In the genomic region with DNA sequence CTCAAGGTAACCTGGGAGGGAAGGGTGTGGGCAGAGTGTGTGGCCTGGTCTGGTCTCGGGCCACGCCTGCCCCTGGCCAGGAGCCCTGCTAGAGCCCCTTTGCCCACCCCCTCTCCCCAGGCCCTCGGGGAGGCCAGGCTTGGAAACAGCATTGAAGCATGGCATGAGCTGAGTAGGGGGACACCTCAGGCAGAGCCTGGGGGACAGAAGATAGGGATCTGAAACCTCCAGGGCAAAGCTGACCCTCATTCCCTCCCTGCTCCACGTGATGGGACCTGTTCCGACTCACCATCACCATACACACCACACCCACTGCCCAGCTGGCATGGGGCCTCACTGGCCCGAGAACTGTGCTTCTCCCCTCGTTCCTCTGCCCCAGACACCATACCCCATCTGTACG, we compare ENCODE assay signal across 17 cellular contexts. TPM values are rescaled to one million over a fixed set of nuclear protein-coding genes. Genes with fewer than 3 reads are reported as not detected.
DNase-seq lines count a peak whose midpoint lies in the region; ATAC-seq and TF ChIP-seq lines count a peak whose summit lies in the region.
"Had no signal": no experiment of that assay in that cellular context is flagged by ENCODE, and none has a peak within 500 bp of the region (broad histone marks: within the 10 kb centered on the region; RNA-seq: fewer than 3 reads in every experiment).

No MANE protein-coding gene starts in this region.

- no peak overlapping the region for H3K23ac ChIP-seq in H9 (ENCODE audit: insufficient read length, low read depth, low read length)

- H4K5ac ChIP-seq in H9 (ENCODE audit: insufficient read length, low read depth, low read length): no peak overlapping the region

- BruUV-seq in A673 (replicated peaks; lab: Mats Ljungman, UMichigan): no TSS peak

- H3K18ac ChIP-seq in H9 (ENCODE audit: insufficient read length, low read depth, low read length): no peak overlapping the region

- H3K23me2 ChIP-seq in H9 (ENCODE audit: insufficient read length, low read depth, low read length, poor library complexity, severe bottlenecking): no peaks in the 10 kb centered on the region

- CTCF ChIA-PET in activated CD8-positive, alpha-beta T cell treated with anti-CD3 and anti-CD28 coated beads, Interleukin-2, amount 10 ng/mL, durations not matched to agents 7 days and 5 days (lab: Charles Lee): interaction anchor here (1.4 kb wide), 1 partner anchor 11 kb away, joined by 5 read pairs; the partner anchor contains the start of gene DCXR
- CTCF ChIA-PET in activated CD8-positive, alpha-beta T cell treated with anti-CD3 and anti-CD28 coated beads for 36 hours (lab: Charles Lee): interaction anchor here (0.9 kb wide), 1 partner anchor 12 kb away, joined by 3 read pairs; the partner anchor contains the start of gene DCXR
- CTCF ChIA-PET in A673 (lab: Charles Lee): no interaction called here

- no peak overlapping the region for H2BK15ac ChIP-seq in H9 (ENCODE audit: low read depth, low read length)

- H2AFZ ChIP-seq in H9 (ENCODE audit: low read length): no peak overlapping the region

- no peaks in the 10 kb centered on the region for H3K27me3 Mint-ChIP-seq in activated CD8-positive, alpha-beta T cell treated with anti-CD3 and anti-CD28 coated beads, Interleukin-2, amount 10 ng/mL, durations not matched to agents 7 days and 5 days (ENCODE audit: low read depth)
- H3K27me3 Mint-ChIP-seq in activated CD8-positive, alpha-beta T cell treated with anti-CD3 and anti-CD28 coated beads for 36 hours: no peaks in the 10 kb centered on the region
- H3K27me3 Mint-ChIP-seq in H9 (ENCODE audit: low read depth) (no peaks in the 10 kb centered on the region; the same call in 1 of the 2 replicates), chondrocyte (ENCODE audit: low read depth) (no peaks in the 10 kb centered on the region)

- H3K14ac ChIP-seq in H9 (ENCODE audit: insufficient read depth, low read length): no peak overlapping the region

- H3K4me3 Mint-ChIP-seq in activated CD8-positive, alpha-beta T cell treated with anti-CD3 and anti-CD28 coated beads, Interleukin-2, amount 10 ng/mL, durations not matched to agents 7 days and 5 days: no peak overlapping the region
- H3K4me3 Mint-ChIP-seq in activated CD8-positive, alpha-beta T cell treated with anti-CD3 and anti-CD28 coated beads for 36 hours: no peak overlapping the region
- H3K4me3 Mint-ChIP-seq in H9 (peak overlapping the region; percentile 10 to 53; a peak in 1 of 5 replicates), chondrocyte (ENCODE audit: unreplicated experiment) (peak overlapping the region; percentile 9)

- H3T11ph ChIP-seq in H9 (ENCODE audit: low read length): no peak overlapping the region

- H3K79me2 ChIP-seq in H9 (ENCODE audit: insufficient read depth, low read length): no peaks in the 10 kb centered on the region

- TF ChIP-seq POLR2A in spleen (IDR thresholded peaks at IDR 0.05): no peak

- H3K4me1 Mint-ChIP-seq in activated CD8-positive, alpha-beta T cell treated with anti-CD3 and anti-CD28 coated beads, Interleukin-2, amount 10 ng/mL, durations not matched to agents 7 days and 5 days (ENCODE audit: low read depth): peaks cover 20% of the 10 kb centered on the region
- peaks cover 22% of the 10 kb centered on the region for H3K4me1 Mint-ChIP-seq in activated CD8-positive, alpha-beta T cell treated with anti-CD3 and anti-CD28 coated beads for 36 hours (ENCODE audit: low read depth)
- peaks cover 0 to 13% of the 10 kb centered on the region in 2 experiments; a peak in 2 of 4 replicates for H3K4me1 Mint-ChIP-seq in H9
- peaks cover 17% of the 10 kb centered on the region for H3K4me1 Mint-ChIP-seq in chondrocyte (ENCODE audit: low read depth)

- peak overlapping the region; percentile 46 for H3K27ac Mint-ChIP-seq in activated CD8-positive, alpha-beta T cell treated with anti-CD3 and anti-CD28 coated beads, Interleukin-2, amount 10 ng/mL, durations not matched to agents 7 days and 5 days
- H3K27ac Mint-ChIP-seq in activated CD8-positive, alpha-beta T cell treated with anti-CD3 and anti-CD28 coated beads for 36 hours: no peak overlapping the region
- H3K27ac Mint-ChIP-seq in H9 (no peak overlapping the region), chondrocyte (ENCODE audit: unreplicated experiment) (no peak overlapping the region)

- no peak for ATAC-seq in activated CD8-positive, alpha-beta T cell treated with anti-CD3 and anti-CD28 coated beads, Interleukin-2, amount 10 ng/mL, durations not matched to agents 7 days and 5 days
- no peak for ATAC-seq in activated CD8-positive, alpha-beta T cell treated with anti-CD3 and anti-CD28 coated beads for 36 hours

- peaks cover 0 to 49% (median 16%) of the 10 kb centered on the region in 6 donors for H3K36me3 ChIP-seq in spleen
- H3K36me3 ChIP-seq in A673 (ENCODE audit: insufficient read depth, low read length, poor library complexity, severe bottlenecking): peaks cover 25% of the 10 kb centered on the region

- H3K4me3 ChIP-seq in spleen: no peak overlapping the region
- no peak overlapping the region for H3K4me3 ChIP-seq in A673 (ENCODE audit: low read depth, low read length, poor library complexity, severe bottlenecking)
- H3K4me3 ChIP-seq: BLaER1 had no signal

- no peak overlapping the region for H2BK20ac ChIP-seq in H9 (ENCODE audit: low read depth, low read length, poor library complexity, severe bottlenecking)

- H3K4me2 ChIP-seq in H9 (ENCODE audit: insufficient read depth, insufficient read length, low read length): no peak overlapping the region
- H3K4me2 ChIP-seq: BLaER1 had no signal

- no peak overlapping the region for H2BK12ac ChIP-seq in H9 (ENCODE audit: insufficient read length, low read depth, low read length)

- H2BK5ac ChIP-seq in H9 (ENCODE audit: insufficient read length, low read length): no peak overlapping the region

- DNase-seq in activated CD8-positive, alpha-beta T cell treated with anti-CD3 and anti-CD28 coated beads, Interleukin-2, amount 10 ng/mL, durations not matched to agents 7 days and 5 days: no peak
- no peak for DNase-seq in activated CD8-positive, alpha-beta T cell treated with anti-CD3 and anti-CD28 coated beads for 36 hours
- DNase-seq in H9 (no peak), chondrocyte (ENCODE audit: low spot score) (no peak), spleen (peak; percentile 54), A673 (ENCODE audit: low spot score) (no peak), NOMO-1 treated with DMSO at 0.1 percent for 48 hours (lab: John Stamatoyannopoulos, UW; ENCODE audit: unreplicated experiment) (no peak), NCI-H1105 (lab: John Stamatoyannopoulos, UW) (no peak)
- DNase-seq: Kasumi-1, MM.1S, NCI-H1105 treated with DMSO at 0.1 percent for 48 hours, NCI-H1694 treated with DMSO at 0.1 percent for 48 hours, NCI-H2107, NCI-H2227 treated with DMSO at 0.1 percent for 48 hours, NCI-H524 had no signal

- no peaks in the 10 kb centered on the region for H4K20me1 ChIP-seq in H9 (ENCODE audit: control insufficient read depth, insufficient read depth, insufficient read length)

- H3K27ac ChIP-seq in H9 (ENCODE audit: insufficient read length, low read depth, low read length) (no peak overlapping the region), spleen (no peak overlapping the region), A673 (ENCODE audit: low read depth, low read length, poor library complexity, severe bottlenecking) (no peak overlapping the region)
- H3K27ac ChIP-seq: 22Rv1, BLaER1 had no signal

- no peak for TF ChIP-seq CTCF in activated CD8-positive, alpha-beta T cell treated with anti-CD3 and anti-CD28 coated beads for 36 hours (IDR thresholded peaks at IDR 0.05)
- TF ChIP-seq CTCF in H9 (conservative IDR thresholded peaks at IDR 0.05) (no peak), chondrocyte (IDR thresholded peaks at IDR 0.05) (no peak), spleen (IDR thresholded peaks at IDR 0.05 in 8 of 11, conservative IDR thresholded peaks at IDR 0.05 in 3 of 11) (no peak), A673 (conservative IDR thresholded peaks at IDR 0.05; ENCODE audit: low read depth, low read length) (no peak)

- H3K4me1 ChIP-seq in H9 (ENCODE audit: insufficient read depth, low read length) (no peaks in the 10 kb centered on the region), spleen (peaks cover 20 to 45% (median 38%) of the 10 kb centered on the region in 6 donors), A673 (ENCODE audit: insufficient read depth, low read length, poor library complexity, severe bottlenecking) (peaks cover 9% of the 10 kb centered on the region)

- no peak overlapping the region for H4K91ac ChIP-seq in H9 (ENCODE audit: insufficient read length, low read depth, low read length)

- H3K27me3 ChIP-seq in H9 (ENCODE audit: insufficient read depth, low read length) (no peaks in the 10 kb centered on the region), spleen (replicated peaks in 1 of 7) (no peaks in the 10 kb centered on the region), A673 (replicated peaks; ENCODE audit: insufficient read depth, low read depth, low read length, poor library complexity) (no peaks in the 10 kb centered on the region)
- H3K27me3 ChIP-seq: BLaER1 had no signal

- no peak overlapping the region for H4K8ac ChIP-seq in H9 (replicated peaks; ENCODE audit: insufficient read length, low read depth, low read length)

- H3K56ac ChIP-seq in H9 (ENCODE audit: insufficient read length, low read depth, low read length): no peak overlapping the region

- no peak overlapping the region for H2AK5ac ChIP-seq in H9 (ENCODE audit: insufficient read length, low read length)

- POLR2A ChIA-PET in activated CD8-positive, alpha-beta T cell treated with anti-CD3 and anti-CD28 coated beads, Interleukin-2, amount 10 ng/mL, durations not matched to agents 7 days and 5 days (lab: Charles Lee): no interaction called here
- POLR2A ChIA-PET in activated CD8-positive, alpha-beta T cell treated with anti-CD3 and anti-CD28 coated beads for 36 hours (lab: Charles Lee): interaction anchor here (0.8 to 9.3 kb wide), 5 partner anchors 10 to 180 kb away, joined by 3 to 98 read pairs (median 5); partner anchors contain the start of genes DCXR, DUS1L and SLC16A3
- POLR2A ChIA-PET in A673 (lab: Charles Lee; ENCODE audit: low non-redundant PET): no interaction called here

- no peak overlapping the region for H2BK120ac ChIP-seq in H9 (ENCODE audit: low read depth, low read length, poor library complexity, severe bottlenecking)

- no CpG with 5 or more reads among the region's 8 CpGs for WGBS in H9 (ENCODE audit: extremely low coverage, insufficient read length, low lambda C conversion rate)
- WGBS in spleen, 5 donors: 84 to 96% (median 93%) methylated on average over 5 to 8 of the region's 8 CpGs

- intact Hi-C loops in activated CD8-positive, alpha-beta T cell treated with anti-CD3 and anti-CD28 coated beads for 36 hours (cut with micrococcal nuclease): no loop called here
- intact Hi-C loops in spleen (cut with DNase I; ENCODE audit: low total_unique reads): loop anchor here (10.0 kb wide), 1 partner anchor 56 kb away; no protein-coding TSS in a partner anchor
- intact Hi-C loops in A673 (cut with micrococcal nuclease; ENCODE audit: unreplicated experiment): no loop called here

- peaks cover 2% of the 10 kb centered on the region for H3K79me1 ChIP-seq in H9 (ENCODE audit: insufficient read depth, low read depth, low read length, poor library complexity, severe bottlenecking)

- no peak overlapping the region for H3K4ac ChIP-seq in H9 (ENCODE audit: low read depth, low read length)

- H3K9me3 Mint-ChIP-seq in activated CD8-positive, alpha-beta T cell treated with anti-CD3 and anti-CD28 coated beads, Interleukin-2, amount 10 ng/mL, durations not matched to agents 7 days and 5 days (ENCODE audit: insufficient read depth): no peaks in the 10 kb centered on the region
- no peaks in the 10 kb centered on the region for H3K9me3 Mint-ChIP-seq in activated CD8-positive, alpha-beta T cell treated with anti-CD3 and anti-CD28 coated beads for 36 hours
- H3K9me3 Mint-ChIP-seq in H9: no peaks in the 10 kb centered on the region
- no peaks in the 10 kb centered on the region for H3K9me3 Mint-ChIP-seq in chondrocyte (ENCODE audit: low read depth)

- no peaks in the 10 kb centered on the region for H3K36me3 Mint-ChIP-seq in activated CD8-positive, alpha-beta T cell treated with anti-CD3 and anti-CD28 coated beads, Interleukin-2, amount 10 ng/mL, durations not matched to agents 7 days and 5 days (ENCODE audit: low read depth)
- H3K36me3 Mint-ChIP-seq in activated CD8-positive, alpha-beta T cell treated with anti-CD3 and anti-CD28 coated beads for 36 hours (ENCODE audit: low read depth): no peaks in the 10 kb centered on the region
- H3K36me3 Mint-ChIP-seq in H9 (ENCODE audit: insufficient read depth in 1 of 3, low read depth in 3 of 3) (peaks cover 6 to 28% (median 25%) of the 10 kb centered on the region in 3 experiments; a peak in 6 of 7 replicates), chondrocyte (ENCODE audit: low read depth) (peaks cover 10% of the 10 kb centered on the region)

- H3K9me3 ChIP-seq in H9 (ENCODE audit: control insufficient read depth, low read depth, low read length) (no peaks in the 10 kb centered on the region), spleen (no peaks in the 10 kb centered on the region), A673 (ENCODE audit: low read depth, low read length, poor library complexity, severe bottlenecking) (no peaks in the 10 kb centered on the region)
- H3K9me3 ChIP-seq: BLaER1 had no signal

- no peak overlapping the region for H3K9ac ChIP-seq in H9 (ENCODE audit: extremely low read depth, insufficient read length, low read length)
- H3K9ac ChIP-seq: BLaER1 had no signal

RNA-seq across cellular contexts. Expression of gene RFNG, which starts 2.5 kb away (rescaled TPM):
- 10 to 100 TPM; 19.4 to 20.8 TPM for total RNA-seq in activated CD8-positive, alpha-beta T cell treated with anti-CD3 and anti-CD28 coated beads, Interleukin-2, amount 10 ng/mL, durations not matched to agents 7 days and 5 days
- total RNA-seq in activated CD8-positive, alpha-beta T cell treated with anti-CD3 and anti-CD28 coated beads for 36 hours: 10 to 100 TPM; 14.2 to 15.3 TPM
- total RNA-seq in H9 (2021) (34.0 and 36.5 TPM in 2 replicates), chondrocyte (29.7 to 47.4 TPM (median 45.2 TPM) in 3 replicates), spleen (10 to 100 TPM; 21.4 to 36.3 (median 26.0) TPM), A673 (2021) (31.5 and 39.4 TPM in 2 replicates)
- 10 to 100 TPM; 24.5 to 42.3 (median 41.5) TPM for polyA plus RNA-seq in spleen

RNA-seq across cellular contexts. Expression of gene GPS1, which starts 2.6 kb away (rescaled TPM):
- total RNA-seq in activated CD8-positive, alpha-beta T cell treated with anti-CD3 and anti-CD28 coated beads, Interleukin-2, amount 10 ng/mL, durations not matched to agents 7 days and 5 days: 100 to 1,000 TPM in 1 of 2 experiments, 10 to 100 TPM in 1; 97.6 to 104 TPM
- total RNA-seq in activated CD8-positive, alpha-beta T cell treated with anti-CD3 and anti-CD28 coated beads for 36 hours: 10 to 100 TPM; 82.7 to 88.6 TPM
- total RNA-seq in H9 (2021): 164 TPM in 2 replicates
- 79.8 to 103 TPM (median 82.8 TPM) in 3 replicates for total RNA-seq in chondrocyte
- total RNA-seq in spleen: 10 to 100 TPM; 61.5 to 77.2 (median 66.5) TPM
- polyA plus RNA-seq in spleen: 100 to 1,000 TPM in 1 of 3 donors, 10 to 100 TPM in 2; 69.5 to 109 (median 95.4) TPM
- 162 and 192 TPM in 2 replicates for total RNA-seq in A673 (2021)

RNA-seq across cellular contexts. Expression of gene DCXR, which starts 11.6 kb away (rescaled TPM):
- total RNA-seq in activated CD8-positive, alpha-beta T cell treated with anti-CD3 and anti-CD28 coated beads, Interleukin-2, amount 10 ng/mL, durations not matched to agents 7 days and 5 days: 100 to 1,000 TPM; 141 TPM
- 100 to 1,000 TPM in 1 of 2 experiments, 10 to 100 TPM in 1; 99.2 to 101 TPM for total RNA-seq in activated CD8-positive, alpha-beta T cell treated with anti-CD3 and anti-CD28 coated beads for 36 hours
- total RNA-seq in H9 (2021) (90.6 and 93.6 TPM in 2 replicates), chondrocyte (52.8 to 59.8 TPM (median 58.2 TPM) in 3 replicates), spleen (10 to 100 TPM; 44.2 to 82.5 (median 54.9) TPM), A673 (2021) (140 and 191 TPM in 2 replicates)
- 10 to 100 TPM; 74.8 to 88.0 (median 87.6) TPM for polyA plus RNA-seq in spleen

RNA-seq across cellular contexts. Expression of gene DUS1L, which starts 16.5 kb away (rescaled TPM):
- 100 to 1,000 TPM; 126 to 127 TPM for total RNA-seq in activated CD8-positive, alpha-beta T cell treated with anti-CD3 and anti-CD28 coated beads, Interleukin-2, amount 10 ng/mL, durations not matched to agents 7 days and 5 days
- 100 to 1,000 TPM; 139 to 140 TPM for total RNA-seq in activated CD8-positive, alpha-beta T cell treated with anti-CD3 and anti-CD28 coated beads for 36 hours
- 103 and 104 TPM in 2 replicates for total RNA-seq in H9 (2021)
- 64.0 to 78.4 TPM (median 68.4 TPM) in 3 replicates for total RNA-seq in chondrocyte
- total RNA-seq in spleen: 100 to 1,000 TPM in 3 of 7 donors, 10 to 100 TPM in 4; 76.4 to 114 (median 87.9) TPM
- polyA plus RNA-seq in spleen: 100 to 1,000 TPM; 130 to 174 (median 173) TPM
- total RNA-seq in A673 (2021): 139 and 143 TPM in 2 replicates

RNA-seq across cellular contexts. Expression of gene RAC3, which starts 17.6 kb away (rescaled TPM):
- total RNA-seq in activated CD8-positive, alpha-beta T cell treated with anti-CD3 and anti-CD28 coated beads, Interleukin-2, amount 10 ng/mL, durations not matched to agents 7 days and 5 days: 10 to 100 TPM; 12.9 to 13.1 TPM
- total RNA-seq in activated CD8-positive, alpha-beta T cell treated with anti-CD3 and anti-CD28 coated beads for 36 hours: 1 to 10 TPM; 5.5 to 5.8 TPM
- 84.8 and 85.8 TPM in 2 replicates for total RNA-seq in H9 (2021)
- total RNA-seq in chondrocyte: 14.9 to 32.7 TPM (median 32.3 TPM) in 3 replicates
- total RNA-seq in spleen: 1 to 10 TPM in 2 of 7 donors, under 1 TPM in 3, not detected in 2; 0.60 to 1.4 (median 0.66) TPM
- polyA plus RNA-seq in spleen: 1 to 10 TPM; 1.0 to 3.4 (median 2.0) TPM
- total RNA-seq in A673 (2021): 24.8 and 42.0 TPM in 2 replicates

Comparison
In these comparisons a context has a peak if more than half of its experiments do, and no peak if none do; other contexts are left out.
1. H3K4me3 Mint-ChIP-seq: peak in H9 (2 of 2) and chondrocyte (single experiment); none in activated CD8-positive, alpha-beta T cell treated with anti-CD3 and anti-CD28 coated beads, Interleukin-2, amount 10 ng/mL, durations not matched to agents 7 days and 5 days (single experiment) and activated CD8-positive, alpha-beta T cell treated with anti-CD3 and anti-CD28 coated beads for 36 hours (single experiment).